Comparison of ENCODE assay signal across 2 cellular contexts in genomic region chr10:45734867-45735266, GRCh38.
TF ChIP-seq lines count a peak whose summit lies in the region.

No MANE protein-coding gene starts in this region.

TF ChIP-seq in SK-N-SH, 30 proteins besides CTCF, POLR2A, EP300 and RAD21:
- TF ChIP-seq SMC3 (IDR thresholded peaks at IDR 0.05; ENCODE audit: low read depth, low read length): peak; percentile 15; the same call in 1 of the 2 replicates

TF ChIP-seq in HepG2, 621 proteins besides CTCF, POLR2A, EP300 and RAD21:
- peak; percentile 66 for TF ChIP-seq STAG1 (CRISPR knock-in tag; IDR thresholded peaks at IDR 0.05)
